In the genomic region with DNA sequence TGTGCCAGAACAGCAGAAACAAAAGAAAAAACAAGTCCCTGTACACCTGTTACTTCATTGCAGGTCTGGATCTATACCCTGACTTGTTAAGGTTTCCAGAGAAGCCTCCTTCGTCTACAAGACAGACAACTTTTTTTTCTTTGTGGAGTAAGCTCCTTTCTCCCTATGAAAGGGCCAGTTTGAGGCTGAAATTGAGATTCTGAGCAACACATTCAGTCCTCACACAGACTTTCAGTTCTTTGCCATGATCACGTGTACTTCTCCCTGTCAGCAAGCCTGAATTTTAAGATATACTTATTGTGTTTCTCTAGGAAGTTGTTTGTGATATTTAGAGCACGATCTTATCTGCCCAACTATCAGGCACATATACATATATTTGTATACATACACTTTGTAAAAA, we compare ENCODE assay signal across 26 cellular contexts.
"Had no signal": no experiment of that assay in that cellular context is flagged by ENCODE, and none has a peak within 500 bp of the region (broad histone marks: within the 10 kb centered on the region; RNA-seq: fewer than 3 reads in every experiment).

No MANE protein-coding gene starts in this region.

- ATAC-seq: HepG2, Panc1, PC-3 had no signal

- H3K4me2 ChIP-seq: KMS-11, SK-N-SH had no signal

- DNase-seq: IMR-90; Kasumi-1; NCI-H1092; NCI-H1105 treated with DMSO at 0.1 percent for 48 hours; NCI-H1417 treated with DMSO at 0.1 percent for 48 hours; NCI-H146; NCI-H1694 treated with DMSO at 0.1 percent for 48 hours; NCI-H1930; NCI-H2081; NCI-H2107; NCI-H2171; NCI-H226; NCI-H446; NCI-H510A; NCI-H524 treated with DMSO at 0.1 percent for 48 hours; NCI-H69; NCI-H774; NK-92 treated with Interleukin-12 subunit alpha and Interleukin-12 subunit beta, amount 100 ng/mL, for 24 hours; PC-3; SHP77; SK-N-SH; SW 1271 had no signal

- H3K27ac ChIP-seq: KMS-11, RWPE1 had no signal

- H3K9ac ChIP-seq: KMS-11, SK-N-SH had no signal

- H3K9me3 ChIP-seq: SK-N-SH had no signal
